8 cellular contexts compared by ENCODE assay signal in genomic region chr2:55120634-55121359, GRCh38.
A peak's percentile ranks its signal among the peaks of the same experiment; 100 is the strongest.
DNase-seq lines count a peak whose midpoint lies in the region; TF ChIP-seq lines count a peak whose summit lies in the region.

No MANE protein-coding gene starts in this region.

- H3K27ac Mint-ChIP-seq in activated CD4-positive, alpha-beta memory T cell treated with anti-CD3 and anti-CD28 coated beads, Interleukin-2, amount 10 ng/mL, durations not matched to agents 7 days and 5 days = no peak overlapping the region

- intact Hi-C loops in posterior cingulate gyrus (cut with DNase I) = loop anchor here (5.0 kb wide), 1 partner anchor 47 kb away; no protein-coding TSS in a partner anchor

- no peaks in the 10 kb centered on the region for H3K36me3 Mint-ChIP-seq in activated CD4-positive, alpha-beta memory T cell treated with anti-CD3 and anti-CD28 coated beads, Interleukin-2, amount 10 ng/mL, durations not matched to agents 7 days and 5 days (ENCODE audit: low read depth)

- H3K9me3 Mint-ChIP-seq in activated CD4-positive, alpha-beta memory T cell treated with anti-CD3 and anti-CD28 coated beads, Interleukin-2, amount 10 ng/mL, durations not matched to agents 7 days and 5 days = no peaks in the 10 kb centered on the region

- POLR2A ChIA-PET in activated CD4-positive, alpha-beta memory T cell treated with anti-CD3 and anti-CD28 coated beads, Interleukin-2, amount 10 ng/mL, durations not matched to agents 7 days and 5 days (lab: Charles Lee) = interaction anchor here (0.6 kb wide), 1 partner anchor 11 kb away, joined by 3 read pairs; no protein-coding TSS in a partner anchor
- POLR2A ChIA-PET in GM10248 (lab: Yijun Ruan, JAX) = no interaction called here

- CTCF ChIA-PET in activated CD4-positive, alpha-beta memory T cell treated with anti-CD3 and anti-CD28 coated beads, Interleukin-2, amount 10 ng/mL, durations not matched to agents 7 days and 5 days (lab: Charles Lee) = no interaction called here
- CTCF ChIA-PET in GM10248 (lab: Yijun Ruan, JAX) = interaction anchor here (0.7 to 4.2 kb wide), 7 partner anchors 8 to 598 kb away, joined by 3 to 25 read pairs (median 4); no protein-coding TSS in a partner anchor

- TF ChIP-seq CTCF in fibroblast of pulmonary artery (IDR thresholded peaks at IDR 0.05; ENCODE audit: low read length, missing control alignments) (no peak), GM10248 (IDR thresholded peaks at IDR 0.05; ENCODE audit: control extremely low read depth, extremely low read depth, low read depth, missing control alignments) (no peak)

- DNase-seq in EL = peak; percentile 43
- peak; percentile 91 for DNase-seq in OCI-M1 (lab: John Stamatoyannopoulos, UW)
- peak; percentile 63 for DNase-seq in fibroblast of pulmonary artery (ENCODE audit: low read depth)
- DNase-seq in posterior cingulate gyrus = peak; percentile 65 to 97 (median 78)
- no peak for DNase-seq in HuH-7.5 (ENCODE audit: low spot score)
- no peak for DNase-seq in activated CD4-positive, alpha-beta memory T cell treated with anti-CD3 and anti-CD28 coated beads, Interleukin-2, amount 10 ng/mL, durations not matched to agents 7 days and 5 days
- no peak for DNase-seq in GM10248 (ENCODE audit: extremely low spot score)
- no peak for DNase-seq in NCI-H510A treated with DMSO at 0.1 percent for 48 hours (lab: John Stamatoyannopoulos, UW)

- H3K27me3 Mint-ChIP-seq in activated CD4-positive, alpha-beta memory T cell treated with anti-CD3 and anti-CD28 coated beads, Interleukin-2, amount 10 ng/mL, durations not matched to agents 7 days and 5 days = peaks cover 2% of the 10 kb centered on the region

- peaks cover 6% of the 10 kb centered on the region for H3K4me1 Mint-ChIP-seq in activated CD4-positive, alpha-beta memory T cell treated with anti-CD3 and anti-CD28 coated beads, Interleukin-2, amount 10 ng/mL, durations not matched to agents 7 days and 5 days

- H3K4me3 ChIP-seq in fibroblast of pulmonary artery (replicated peaks; ENCODE audit: low read depth, low read length) = no peak overlapping the region

- H3K4me3 Mint-ChIP-seq in activated CD4-positive, alpha-beta memory T cell treated with anti-CD3 and anti-CD28 coated beads, Interleukin-2, amount 10 ng/mL, durations not matched to agents 7 days and 5 days = no peak overlapping the region

Comparison
In these comparisons a context has a peak if more than half of its experiments do, and no peak if none do; other contexts are left out.
1. DNase-seq: peak in EL (single experiment), OCI-M1 (single experiment), fibroblast of pulmonary artery (single experiment) and posterior cingulate gyrus (10 of 10); none in HuH-7.5 (single experiment), activated CD4-positive, alpha-beta memory T cell treated with anti-CD3 and anti-CD28 coated beads, Interleukin-2, amount 10 ng/mL, durations not matched to agents 7 days and 5 days (single experiment), GM10248 (single experiment) and NCI-H510A treated with DMSO at 0.1 percent for 48 hours (single experiment).